9 cellular contexts compared by ENCODE assay signal in genomic region chr18:51936115-51936514, GRCh38.
"Had no signal": no experiment of that assay in that cellular context is flagged by ENCODE, and none has a peak within 500 bp of the region (broad histone marks: within the 10 kb centered on the region; RNA-seq: fewer than 3 reads in every experiment).

No MANE protein-coding gene starts in this region.

- H3K4me3 Mint-ChIP-seq: H9, IgD-negative memory B cell had no signal

- H3K36me3 Mint-ChIP-seq: IgD-negative memory B cell had no signal

- H3K27ac Mint-ChIP-seq: IgD-negative memory B cell had no signal

- FAIRE-seq: H54, HepG2 had no signal

- DNase-seq: GOT3, H9, HCEC 1CT, KBM-7 had no signal

- H3K4me2 ChIP-seq: KMS-11 had no signal

- H3K9ac ChIP-seq: KMS-11 had no signal

- H3K27me3 Mint-ChIP-seq: IgD-negative memory B cell had no signal

- H3K27ac ChIP-seq: HL-60, KMS-11 had no signal

- ATAC-seq: HepG2 had no signal

- H3K4me1 Mint-ChIP-seq: IgD-negative memory B cell had no signal
